ENCODE assay signal across 8 cellular contexts in genomic region chrX:9942086-9942485, GRCh38. TPM values are rescaled to one million over a fixed set of nuclear protein-coding genes. Genes with fewer than 3 reads are reported as not detected.
A peak's percentile ranks its signal among the peaks of the same experiment; 100 is the strongest.
DNase-seq lines count a peak whose midpoint lies in the region; ATAC-seq lines count a peak whose summit lies in the region.

No MANE protein-coding gene starts in this region.

- peaks cover 14% of the 10 kb centered on the region for H3K4me1 Mint-ChIP-seq in activated CD4-positive, alpha-beta memory T cell treated with anti-CD3 and anti-CD28 coated beads for 36 hours (ENCODE audit: low read depth)

- no peak overlapping the region for H3K4me3 Mint-ChIP-seq in activated CD4-positive, alpha-beta memory T cell treated with anti-CD3 and anti-CD28 coated beads for 36 hours

- H3K27ac Mint-ChIP-seq in activated CD4-positive, alpha-beta memory T cell treated with anti-CD3 and anti-CD28 coated beads for 36 hours, result peak overlapping the region; percentile 57

- ATAC-seq in GM18909 (IDR thresholded peaks at IDR 0.05; ENCODE audit: poor library complexity, unreplicated experiment), result peak; percentile 95
- ATAC-seq in HG03097 (IDR thresholded peaks at IDR 0.05; ENCODE audit: low FRiP score, unreplicated experiment), result peak; percentile 87

- intact Hi-C loops in activated CD4-positive, alpha-beta memory T cell treated with anti-CD3 and anti-CD28 coated beads for 36 hours (cut with micrococcal nuclease), result loop anchor here (1.0 to 5.0 kb wide), 4 partner anchors 55 to 590 kb away; no protein-coding TSS in a partner anchor

- H3K27me3 Mint-ChIP-seq in activated CD4-positive, alpha-beta memory T cell treated with anti-CD3 and anti-CD28 coated beads for 36 hours, result peaks cover 19% of the 10 kb centered on the region

- DNase-seq in activated CD4-positive, alpha-beta memory T cell treated with anti-CD3 and anti-CD28 coated beads for 36 hours, result peak; percentile 83
- DNase-seq in stimulated activated CD4-positive, alpha-beta T cell treated with anti-CD3 and anti-CD28 coated beads, Interleukin-2, amount 100 ng/mL, for 4 hours (ENCODE audit: low read depth), result peak; percentile 24
- DNase-seq in NCI-H2171 treated with DMSO at 0.1 percent for 48 hours (lab: John Stamatoyannopoulos, UW), result no peak
- no peak for DNase-seq in germinal center (ENCODE audit: low spot score)
- DNase-seq in SKM-1 (lab: John Stamatoyannopoulos, UW; ENCODE audit: unreplicated experiment), result no peak
- DNase-seq in HUDEP-2 (lab: John Stamatoyannopoulos, UW; ENCODE audit: unreplicated experiment in 76 of 76), result no peak

- no peaks in the 10 kb centered on the region for H3K36me3 Mint-ChIP-seq in activated CD4-positive, alpha-beta memory T cell treated with anti-CD3 and anti-CD28 coated beads for 36 hours

- POLR2A ChIA-PET in activated CD4-positive, alpha-beta memory T cell treated with anti-CD3 and anti-CD28 coated beads for 36 hours (lab: Charles Lee), result interaction anchor here (0.7 kb wide), 1 partner anchor 153 kb away, joined by 3 read pairs; no protein-coding TSS in a partner anchor

- CTCF ChIA-PET in activated CD4-positive, alpha-beta memory T cell treated with anti-CD3 and anti-CD28 coated beads for 36 hours (lab: Charles Lee), result no interaction called here

- H3K9me3 Mint-ChIP-seq in activated CD4-positive, alpha-beta memory T cell treated with anti-CD3 and anti-CD28 coated beads for 36 hours, result no peaks in the 10 kb centered on the region

RNA-seq across cellular contexts. Expression of gene CLDN34, which starts 25.1 kb away (rescaled TPM):
- total RNA-seq in activated CD4-positive, alpha-beta memory T cell treated with anti-CD3 and anti-CD28 coated beads for 36 hours, result not detected

Comparison
In these comparisons a context has a peak if more than half of its experiments do, and no peak if none do; other contexts are left out.
1. DNase-seq: peak in activated CD4-positive, alpha-beta memory T cell treated with anti-CD3 and anti-CD28 coated beads for 36 hours (single experiment) and stimulated activated CD4-positive, alpha-beta T cell treated with anti-CD3 and anti-CD28 coated beads, Interleukin-2, amount 100 ng/mL, for 4 hours (single experiment); none in NCI-H2171 treated with DMSO at 0.1 percent for 48 hours (single experiment), germinal center (single experiment), SKM-1 (single experiment) and HUDEP-2 (0 of 76).